In genomic region chr16:85912271-85912974, GRCh38 we compare ENCODE assay signal across 12 cellular contexts. TPM values are rescaled to one million over a fixed set of nuclear protein-coding genes. Genes with fewer than 3 reads are reported as not detected.
A peak's percentile ranks its signal among the peaks of the same experiment; 100 is the strongest.
DNase-seq lines count a peak whose midpoint lies in the region; ATAC-seq, FAIRE-seq and TF ChIP-seq lines count a peak whose summit lies in the region.
"Had no signal": no experiment of that assay in that cellular context is flagged by ENCODE, and none has a peak within 500 bp of the region (broad histone marks: within the 10 kb centered on the region; RNA-seq: fewer than 3 reads in every experiment).

No MANE protein-coding gene starts in this region.

- 2% methylated on average over 12 of the region's 12 CpGs for WGBS in K562 (ENCODE audit: insufficient coverage, low coverage, missing lambda C conversion rate)
- WGBS in lung, 2 donors = 42 to 46% methylated on average over 12 of the region's 12 CpGs
- WGBS in transverse colon (ENCODE audit: low coverage in 1 of 2), 2 donors = 68 to 69% methylated on average over 4 to 12 of the region's 12 CpGs

- peaks cover 5% of the 10 kb centered on the region for H4K20me1 ChIP-seq in K562 (replicated peaks; ENCODE audit: control insufficient read depth, insufficient read depth, low read length)

- DNase-seq in activated T-cell treated with anti-CD3 and anti-CD28 coated beads, Interleukin-2, amount 50 U/mL, for 24 hours = peak; percentile 13
- no peak for DNase-seq in activated T-cell treated with anti-CD3 and anti-CD28 coated beads, Interleukin-2, amount 50 U/mL, for 48 hours
- no peak for DNase-seq in K562 (ENCODE audit: extremely low read depth in 1 of 4, low spot score in 3 of 4)
- DNase-seq in lung (ENCODE audit: low spot score) = peak; percentile 46
- peak; percentile 43 for DNase-seq in transverse colon
- DNase-seq in effector CD8-positive, alpha-beta T cell (lab: John Stamatoyannopoulos, UW) = no peak
- DNase-seq in GM12892 (ENCODE audit: insufficient read length) = no peak
- no peak for DNase-seq in AG08395 (ENCODE audit: low spot score)
- DNase-seq: activated T-cell treated with anti-CD3 and anti-CD28 coated beads, Interleukin-2, amount 50 U/mL, for 72 hours; PC-9 had no signal

- TF ChIP-seq CTCF in K562 (IDR thresholded peaks at IDR 0.05 in 2 of 3, conservative IDR thresholded peaks at IDR 0.05 in 1 of 3; ENCODE audit: insufficient read depth in 2 of 3, low read depth in 1 of 3, low read length in 3 of 3) (no peak), lung (IDR thresholded peaks at IDR 0.05; ENCODE audit: control extremely low read depth, extremely low read depth) (no peak), transverse colon (IDR thresholded peaks at IDR 0.05) (no peak)

- H3K36me3 ChIP-seq in K562 (ENCODE audit: control insufficient read depth, insufficient read depth, low read length) (no peaks in the 10 kb centered on the region), lung (ENCODE audit: control insufficient read depth in 2 of 2, insufficient read depth in 2 of 2, low read length in 2 of 2) (no peaks in the 10 kb centered on the region), transverse colon (no peaks in the 10 kb centered on the region)

- intact Hi-C loops in K562 (cut with micrococcal nuclease) = no loop called here
- intact Hi-C loops in transverse colon (cut with DNase I; ENCODE audit: low total_unique reads) = no loop called here

- no peaks in the 10 kb centered on the region for H3K9me1 ChIP-seq in K562 (ENCODE audit: control insufficient read depth, insufficient read depth, low read length)

- H3K9me3 ChIP-seq in K562 (replicated peaks; ENCODE audit: control insufficient read depth, insufficient read depth, low read depth, low read length) (no peaks in the 10 kb centered on the region), lung (ENCODE audit: control insufficient read depth in 2 of 2, insufficient read depth in 1 of 2, low read length in 1 of 2) (peaks cover 0 to 2% of the 10 kb centered on the region in 2 donors), transverse colon (no peaks in the 10 kb centered on the region)

- BruUV-seq in K562 (replicated peaks; lab: Mats Ljungman, UMichigan) = no TSS peak

- no peak overlapping the region for H3K4me3 Mint-ChIP-seq in activated T-cell treated with anti-CD3 and anti-CD28 coated beads, Interleukin-2, amount 50 U/mL, for 24 hours
- H3K4me3 Mint-ChIP-seq: activated T-cell treated with anti-CD3 and anti-CD28 coated beads, Interleukin-2, amount 50 U/mL, for 72 hours had no signal

- peak overlapping the region; percentile 23 for H3K27ac Mint-ChIP-seq in activated T-cell treated with anti-CD3 and anti-CD28 coated beads, Interleukin-2, amount 50 U/mL, for 24 hours
- H3K27ac Mint-ChIP-seq: activated T-cell treated with anti-CD3 and anti-CD28 coated beads, Interleukin-2, amount 50 U/mL, for 72 hours had no signal

- H3K27me3 Mint-ChIP-seq in activated T-cell treated with anti-CD3 and anti-CD28 coated beads, Interleukin-2, amount 50 U/mL, for 24 hours = no peaks in the 10 kb centered on the region

- no peak overlapping the region for H3K9ac ChIP-seq in K562 (ENCODE audit: insufficient read depth in 1 of 2, low read depth in 2 of 2, low read length in 2 of 2)

- CTCF ChIA-PET in K562 (lab: Yijun Ruan, JAX; ENCODE audit: low intra/inter-chr PET ratio) = no interaction called here

- no peak for FAIRE-seq in K562 (lab: Jason Lieb, UNC)
- no peak for FAIRE-seq in GM12892 (lab: Jason Lieb, UNC)
- FAIRE-seq: colon, TTC549 had no signal

- POLR2A ChIA-PET in K562 (lab: Yijun Ruan, JAX) = interaction anchor here (0.6 to 1.1 kb wide), 3 partner anchors 10 to 59 kb away, joined by 3 to 4 read pairs (median 3); no protein-coding TSS in a partner anchor

- H3K4me1 ChIP-seq in K562 (replicated peaks in 1 of 2; ENCODE audit: control insufficient read depth in 2 of 2, insufficient read depth in 2 of 2, low read length in 2 of 2) (peaks cover 4 to 13% of the 10 kb centered on the region in 2 experiments; a peak in 3 of 5 replicates), lung (ENCODE audit: control insufficient read depth in 2 of 2, insufficient read depth in 2 of 2, low read length in 2 of 2) (peaks cover 0 to 2% of the 10 kb centered on the region in 2 donors), transverse colon (peaks cover 12 to 36% (median 17%) of the 10 kb centered on the region in 4 donors)

- H3K9me3 Mint-ChIP-seq in activated T-cell treated with anti-CD3 and anti-CD28 coated beads, Interleukin-2, amount 50 U/mL, for 24 hours = no peaks in the 10 kb centered on the region
- H3K9me3 Mint-ChIP-seq: activated T-cell treated with anti-CD3 and anti-CD28 coated beads, Interleukin-2, amount 50 U/mL, for 72 hours had no signal

- peaks cover 98% of the 10 kb centered on the region for H3K36me3 Mint-ChIP-seq in activated T-cell treated with anti-CD3 and anti-CD28 coated beads, Interleukin-2, amount 50 U/mL, for 24 hours (ENCODE audit: low read depth)

- peaks cover 54% of the 10 kb centered on the region for H3K4me1 Mint-ChIP-seq in activated T-cell treated with anti-CD3 and anti-CD28 coated beads, Interleukin-2, amount 50 U/mL, for 24 hours (ENCODE audit: low read depth)

- TF ChIP-seq RAD21 in K562 (CRISPR knock-in tag; conservative IDR thresholded peaks at IDR 0.05 in 1 of 2, IDR thresholded peaks at IDR 0.05 in 1 of 2) = no peak

- in situ Hi-C loops in K562 (cut with MboI) (no loop called here), transverse colon (cut with MboI; ENCODE audit: low pct_ligation_motif_present in 1 of 4, low pct_unique_long_range_greater_than_20kb in 1 of 4, low sequenced_read_pairs in 3 of 4) (no loop called here)

- peaks cover 42 to 87% of the 10 kb centered on the region in 2 experiments for H3K27me3 ChIP-seq in K562 (ENCODE audit: control insufficient read depth in 2 of 2, insufficient read depth in 2 of 2, low read length in 2 of 2)
- no peaks in the 10 kb centered on the region for H3K27me3 ChIP-seq in lung (ENCODE audit: control insufficient read depth, insufficient read depth)
- no peaks in the 10 kb centered on the region for H3K27me3 ChIP-seq in transverse colon

- H3K4me3 ChIP-seq in K562 = no peak overlapping the region
- H3K4me3 ChIP-seq in lung = no peak overlapping the region
- no peak overlapping the region for H3K4me3 ChIP-seq in transverse colon
- H3K4me3 ChIP-seq: PC-9 had no signal

- no peaks in the 10 kb centered on the region for H3K79me2 ChIP-seq in K562 (ENCODE audit: control insufficient read depth, insufficient read depth, low read length)

- ATAC-seq in K562 (no peak), lung (ENCODE audit: insufficient read depth, low FRiP score) (peak; percentile 44)
- ATAC-seq: activated T-cell treated with anti-CD3 and anti-CD28 coated beads, Interleukin-2, amount 50 U/mL, for 72 hours had no signal

- no peak overlapping the region for H3K27ac ChIP-seq in K562 (ENCODE audit: extremely low read depth, low read depth, low read length)
- no peak overlapping the region for H3K27ac ChIP-seq in lung (ENCODE audit: low read depth in 1 of 2, low read length in 1 of 2)
- peak overlapping the region; percentile 13 to 59 (median 40) for H3K27ac ChIP-seq in transverse colon
- H3K27ac ChIP-seq: PC-9 had no signal

- TF ChIP-seq POLR2A in K562 (conservative IDR thresholded peaks at IDR 0.05) (no peak), transverse colon (IDR thresholded peaks at IDR 0.05) (no peak), GM12892 (IDR thresholded peaks at IDR 0.05; ENCODE audit: low read depth, low read length) (no peak)

- no peak overlapping the region for H3K4me2 ChIP-seq in K562 (ENCODE audit: insufficient read depth, low read length)
- H3K4me2 ChIP-seq: PC-9 had no signal

- no peak overlapping the region for H2AFZ ChIP-seq in K562 (ENCODE audit: low read depth, low read length)
- H2AFZ ChIP-seq: PC-9 had no signal

- TF ChIP-seq EP300 in K562 (IDR thresholded peaks at IDR 0.05; ENCODE audit: low read length) (no peak), transverse colon (IDR thresholded peaks at IDR 0.05; ENCODE audit: low read depth) (no peak)

TF ChIP-seq in K562, 482 proteins besides CTCF, POLR2A, EP300 and RAD21 (continues in another document):
- TF ChIP-seq MYC (IDR thresholded peaks at IDR 0.05; ENCODE audit: low read depth, low read length) (no peak), MYC (CRISPR knock-in tag; IDR thresholded peaks at IDR 0.05; ENCODE audit: borderline replicate concordance, low read depth) (no peak), FOXA1 (IDR thresholded peaks at IDR 0.05; ENCODE audit: borderline replicate concordance) (no peak), MAFF (IDR thresholded peaks at IDR 0.05; ENCODE audit: low read length) (peak; percentile 92), E2F1 (CRISPR knock-in tag; IDR thresholded peaks at IDR 0.05) (no peak)

RNA-seq across cellular contexts. Expression of gene IRF8, which starts 13.5 kb away (rescaled TPM):
- not detected in 2 replicates for total RNA-seq in K562 (2011; cell fraction: chromatin; rRNA removed; ENCODE audit: low replicate concordance)
- total RNA-seq in K562 (2011; cell fraction: nucleolus; rRNA removed) = not detected in 2 replicates
- total RNA-seq in K562 (2011; cell fraction: nucleoplasm; rRNA removed) = not detected in 2 replicates
- total RNA-seq in K562 (2014; rRNA removed) = not detected in 2 replicates
- total RNA-seq in K562 (2014; rRNA removed; fragmentation: Illumina TruSeq; extraction: Trizol) = not detected in 2 replicates
- not detected in 2 replicates for total RNA-seq in K562 (2015; rRNA removed; fragmentation: Illumina TruSeq; extraction: Trizol)
- 0.65 and 0.98 TPM in 2 replicates for total RNA-seq in K562 (2021)
- polyA plus RNA-seq in K562 (2011; rRNA removed) = not detected in 2 replicates
- polyA plus RNA-seq in K562 (2011; cell fraction: cytosol; rRNA removed) = not detected in 2 replicates
- polyA plus RNA-seq in K562 (2011; cell fraction: nucleus; rRNA removed) = not detected in 2 replicates
- polyA plus RNA-seq in K562 (2012) = not detected in 2 replicates
- 0.07 TPM in 1 of 2 replicates, not detected in the other for polyA plus RNA-seq in K562 (2014; fragmentation: Illumina TruSeq; extraction: Trizol)
- polyA plus RNA-seq in K562 (2014; fragmentation: Nextera tagmentation; extraction: Ambion mirVana) = not detected
- 0.01 and 0.03 TPM in 2 replicates for polyA plus RNA-seq in K562 (2014; rRNA removed)
- polyA minus RNA-seq in K562 (2011; rRNA and poly(A)+ RNA removed) = not detected in 2 replicates
- polyA minus RNA-seq in K562 (2011; cell fraction: cytosol; rRNA and poly(A)+ RNA removed) = not detected in 2 replicates
- not detected in 2 replicates for polyA minus RNA-seq in K562 (2011; cell fraction: nucleus; rRNA and poly(A)+ RNA removed)
- total RNA-seq in lung = 10 to 100 TPM; 36.2 to 48.3 TPM
- 10 to 100 TPM in 1 of 2 donors, 1 to 10 TPM in 1; 7.3 to 37.9 TPM for polyA plus RNA-seq in lung
- 10 to 100 TPM; 20.7 to 70.7 (median 45.2) TPM for total RNA-seq in transverse colon
- 139 TPM for polyA plus RNA-seq in GM12892 (2012; ENCODE audit: missing spikeins)
- total RNA-seq: PC-9 had no signal

Comparison
In these comparisons a context has a peak if more than half of its experiments do, and no peak if none do; other contexts are left out.
1. DNase-seq: peak in activated T-cell treated with anti-CD3 and anti-CD28 coated beads, Interleukin-2, amount 50 U/mL, for 24 hours (single experiment), lung (single experiment) and transverse colon (single experiment); none in activated T-cell treated with anti-CD3 and anti-CD28 coated beads, Interleukin-2, amount 50 U/mL, for 48 hours (0 of 2), K562 (0 of 4), effector CD8-positive, alpha-beta T cell (single experiment), GM12892 (single experiment) and AG08395 (single experiment).
2. H3K27ac ChIP-seq: peak in transverse colon (4 of 4); none in K562 (single experiment) and lung (0 of 2).
3. RNA of gene IRF8, which starts 13.5 kb away (total RNA-seq): 20.7 to 70.7 TPM in transverse colon and 36.2 to 48.3 TPM in lung; 0.65 to 0.98 TPM in K562; every median in the first group is over 10 times any median in the second.